In the genomic region with DNA sequence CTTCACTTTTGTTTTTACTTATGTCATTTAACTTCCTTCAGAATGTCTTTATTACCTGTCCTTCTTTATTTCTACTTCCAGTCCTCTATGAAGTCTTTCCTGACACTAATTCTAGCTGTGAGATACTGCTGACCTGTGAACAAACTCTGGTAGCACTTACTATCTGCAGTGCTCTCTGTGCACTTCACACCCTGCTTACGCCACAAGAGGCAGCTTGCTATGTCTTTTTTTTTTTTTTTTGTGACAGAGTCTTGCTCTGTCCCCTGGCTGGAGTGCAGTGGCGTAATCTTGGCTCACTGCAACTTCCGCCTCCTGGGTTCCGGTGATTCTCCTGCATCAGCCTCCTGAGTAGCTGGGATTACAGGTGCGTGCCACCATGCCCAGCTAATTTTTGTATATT, we compare ENCODE assay signal across 1 cellular context.
A peak's percentile ranks its signal among the peaks of the same experiment; 100 is the strongest.
TF ChIP-seq lines count a peak whose summit lies in the region.

No MANE protein-coding gene starts in this region.

TF ChIP-seq in GM12878, 131 proteins besides CTCF, POLR2A, EP300 and RAD21:
- TF ChIP-seq, protein P1, sequence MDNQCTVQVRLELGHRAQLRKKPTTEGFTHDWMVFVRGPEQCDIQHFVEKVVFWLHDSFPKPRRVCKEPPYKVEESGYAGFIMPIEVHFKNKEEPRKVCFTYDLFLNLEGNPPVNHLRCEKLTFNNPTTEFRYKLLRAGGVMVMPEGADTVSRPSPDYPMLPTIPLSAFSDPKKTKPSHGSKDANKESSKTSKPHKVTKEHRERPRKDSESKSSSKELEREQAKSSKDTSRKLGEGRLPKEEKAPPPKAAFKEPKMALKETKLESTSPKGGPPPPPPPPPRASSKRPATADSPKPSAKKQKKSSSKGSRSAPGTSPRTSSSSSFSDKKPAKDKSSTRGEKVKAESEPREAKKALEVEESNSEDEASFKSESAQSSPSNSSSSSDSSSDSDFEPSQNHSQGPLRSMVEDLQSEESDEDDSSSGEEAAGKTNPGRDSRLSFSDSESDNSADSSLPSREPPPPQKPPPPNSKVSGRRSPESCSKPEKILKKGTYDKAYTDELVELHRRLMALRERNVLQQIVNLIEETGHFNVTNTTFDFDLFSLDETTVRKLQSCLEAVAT (IDR thresholded peaks at IDR 0.05) = 0 out of 2 replicates have a peak, but pooled peaks have one; percentile 59
- TF ChIP-seq ZNF384 (IDR thresholded peaks at IDR 0.05; ENCODE audit: borderline replicate concordance, low read depth, low read length) = peak; percentile 87
- TF ChIP-seq IKZF2 (IDR thresholded peaks at IDR 0.05) = no peak
- TF ChIP-seq, protein P2, sequence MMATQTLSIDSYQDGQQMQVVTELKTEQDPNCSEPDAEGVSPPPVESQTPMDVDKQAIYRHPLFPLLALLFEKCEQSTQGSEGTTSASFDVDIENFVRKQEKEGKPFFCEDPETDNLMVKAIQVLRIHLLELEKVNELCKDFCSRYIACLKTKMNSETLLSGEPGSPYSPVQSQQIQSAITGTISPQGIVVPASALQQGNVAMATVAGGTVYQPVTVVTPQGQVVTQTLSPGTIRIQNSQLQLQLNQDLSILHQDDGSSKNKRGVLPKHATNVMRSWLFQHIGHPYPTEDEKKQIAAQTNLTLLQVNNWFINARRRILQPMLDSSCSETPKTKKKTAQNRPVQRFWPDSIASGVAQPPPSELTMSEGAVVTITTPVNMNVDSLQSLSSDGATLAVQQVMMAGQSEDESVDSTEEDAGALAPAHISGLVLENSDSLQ (IDR thresholded peaks at IDR 0.05) = peak; percentile 41; the same call in 1 of the 2 replicates
- TF ChIP-seq HDGF (IDR thresholded peaks at IDR 0.05) = peak; percentile 88
TF ChIP-seq in GM12878: peak in this region for 4.
